1 cellular context compared by ENCODE assay signal in the genomic region with DNA sequence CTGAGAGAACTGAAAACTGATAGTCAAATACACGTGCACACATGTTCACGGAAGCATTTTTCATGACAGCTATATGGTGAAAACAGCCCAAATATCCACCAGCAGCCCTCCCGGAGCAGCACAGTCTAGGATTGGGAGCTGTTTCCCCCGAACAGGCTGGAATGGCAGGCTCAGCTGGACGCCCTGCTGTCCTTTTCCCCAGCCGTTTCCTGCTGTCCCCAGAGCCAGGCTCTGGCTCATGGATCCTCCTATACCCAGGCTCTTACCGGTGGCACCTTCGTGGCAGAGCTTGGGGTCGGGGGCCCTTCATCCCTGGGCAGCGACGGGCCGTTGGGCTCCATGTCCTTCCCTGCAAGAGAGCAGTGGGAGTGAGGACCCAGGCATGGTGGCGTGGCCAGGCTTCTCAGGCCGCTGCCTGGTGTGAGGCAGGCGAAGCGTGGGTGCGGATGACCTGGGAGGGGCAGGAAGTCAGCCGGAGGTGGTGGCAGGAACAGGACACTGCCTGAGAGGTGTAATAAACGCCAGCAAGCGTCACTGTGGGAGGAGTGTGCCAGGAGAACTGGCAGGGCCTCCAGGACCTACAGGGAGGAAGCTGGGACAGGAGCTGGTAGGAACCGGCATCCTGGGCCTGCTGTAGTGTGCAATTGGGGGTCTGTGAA.
TF ChIP-seq lines count a peak whose summit lies in the region.

No MANE protein-coding gene starts in this region.

TF ChIP-seq in HCT116, 20 proteins besides CTCF, POLR2A, EP300 and RAD21 (continued from another document):
- TF ChIP-seq, protein P1, sequence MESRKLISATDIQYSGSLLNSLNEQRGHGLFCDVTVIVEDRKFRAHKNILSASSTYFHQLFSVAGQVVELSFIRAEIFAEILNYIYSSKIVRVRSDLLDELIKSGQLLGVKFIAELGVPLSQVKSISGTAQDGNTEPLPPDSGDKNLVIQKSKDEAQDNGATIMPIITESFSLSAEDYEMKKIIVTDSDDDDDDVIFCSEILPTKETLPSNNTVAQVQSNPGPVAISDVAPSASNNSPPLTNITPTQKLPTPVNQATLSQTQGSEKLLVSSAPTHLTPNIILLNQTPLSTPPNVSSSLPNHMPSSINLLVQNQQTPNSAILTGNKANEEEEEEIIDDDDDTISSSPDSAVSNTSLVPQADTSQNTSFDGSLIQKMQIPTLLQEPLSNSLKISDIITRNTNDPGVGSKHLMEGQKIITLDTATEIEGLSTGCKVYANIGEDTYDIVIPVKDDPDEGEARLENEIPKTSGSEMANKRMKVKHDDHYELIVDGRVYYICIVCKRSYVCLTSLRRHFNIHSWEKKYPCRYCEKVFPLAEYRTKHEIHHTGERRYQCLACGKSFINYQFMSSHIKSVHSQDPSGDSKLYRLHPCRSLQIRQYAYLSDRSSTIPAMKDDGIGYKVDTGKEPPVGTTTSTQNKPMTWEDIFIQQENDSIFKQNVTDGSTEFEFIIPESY (IDR thresholded peaks at IDR 0.05; ENCODE audit: extremely low read depth, insufficient replicate concordance, low read length): peak; percentile 19
- no peak for TF ChIP-seq ELF1 (IDR thresholded peaks at IDR 0.05; ENCODE audit: borderline replicate concordance, low read depth)
- no peak for TF ChIP-seq EZH2 (IDR thresholded peaks at IDR 0.05)
- TF ChIP-seq EGR1 (IDR thresholded peaks at IDR 0.05; ENCODE audit: low read depth): peak; percentile 94
- TF ChIP-seq, protein P2, sequence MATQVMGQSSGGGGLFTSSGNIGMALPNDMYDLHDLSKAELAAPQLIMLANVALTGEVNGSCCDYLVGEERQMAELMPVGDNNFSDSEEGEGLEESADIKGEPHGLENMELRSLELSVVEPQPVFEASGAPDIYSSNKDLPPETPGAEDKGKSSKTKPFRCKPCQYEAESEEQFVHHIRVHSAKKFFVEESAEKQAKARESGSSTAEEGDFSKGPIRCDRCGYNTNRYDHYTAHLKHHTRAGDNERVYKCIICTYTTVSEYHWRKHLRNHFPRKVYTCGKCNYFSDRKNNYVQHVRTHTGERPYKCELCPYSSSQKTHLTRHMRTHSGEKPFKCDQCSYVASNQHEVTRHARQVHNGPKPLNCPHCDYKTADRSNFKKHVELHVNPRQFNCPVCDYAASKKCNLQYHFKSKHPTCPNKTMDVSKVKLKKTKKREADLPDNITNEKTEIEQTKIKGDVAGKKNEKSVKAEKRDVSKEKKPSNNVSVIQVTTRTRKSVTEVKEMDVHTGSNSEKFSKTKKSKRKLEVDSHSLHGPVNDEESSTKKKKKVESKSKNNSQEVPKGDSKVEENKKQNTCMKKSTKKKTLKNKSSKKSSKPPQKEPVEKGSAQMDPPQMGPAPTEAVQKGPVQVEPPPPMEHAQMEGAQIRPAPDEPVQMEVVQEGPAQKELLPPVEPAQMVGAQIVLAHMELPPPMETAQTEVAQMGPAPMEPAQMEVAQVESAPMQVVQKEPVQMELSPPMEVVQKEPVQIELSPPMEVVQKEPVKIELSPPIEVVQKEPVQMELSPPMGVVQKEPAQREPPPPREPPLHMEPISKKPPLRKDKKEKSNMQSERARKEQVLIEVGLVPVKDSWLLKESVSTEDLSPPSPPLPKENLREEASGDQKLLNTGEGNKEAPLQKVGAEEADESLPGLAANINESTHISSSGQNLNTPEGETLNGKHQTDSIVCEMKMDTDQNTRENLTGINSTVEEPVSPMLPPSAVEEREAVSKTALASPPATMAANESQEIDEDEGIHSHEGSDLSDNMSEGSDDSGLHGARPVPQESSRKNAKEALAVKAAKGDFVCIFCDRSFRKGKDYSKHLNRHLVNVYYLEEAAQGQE (IDR thresholded peaks at IDR 0.05; ENCODE audit: low read depth): no peak
